ENCODE assay signal across 15 cellular contexts in the genomic region with DNA sequence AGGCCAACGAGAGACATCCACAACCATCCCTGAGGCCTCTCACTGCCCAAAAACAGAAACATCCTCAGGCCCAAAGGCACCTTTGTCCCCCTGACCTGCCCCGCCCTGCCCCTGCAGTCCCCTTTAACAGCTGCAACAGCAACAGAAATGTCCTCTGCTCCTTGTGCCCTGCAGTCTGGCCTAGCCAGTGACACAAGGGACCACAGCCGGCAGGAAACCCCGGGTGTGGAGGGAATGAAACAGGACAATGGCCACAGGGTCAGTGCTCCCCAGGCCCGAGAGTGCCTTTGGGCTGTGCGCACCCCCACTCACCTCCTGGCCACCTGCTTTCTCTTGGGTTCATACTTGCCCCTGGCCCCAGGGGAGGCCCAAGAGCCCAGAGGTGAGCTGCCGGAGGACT.
"Had no signal": no experiment of that assay in that cellular context is flagged by ENCODE, and none has a peak within 500 bp of the region (broad histone marks: within the 10 kb centered on the region; RNA-seq: fewer than 3 reads in every experiment).

No MANE protein-coding gene starts in this region.

- H3K27ac ChIP-seq: gastroesophageal sphincter, left lung, ovary, transverse colon had no signal

- H3K36me3 Mint-ChIP-seq: stimulated activated naive B cell treated with anti-CD40 and anti-IgM and Interleukin-4, amounts not matched to agents 10 μg/mL and 1 μg/mL and 100 μg/mL, for 72 hours had no signal

- H3K27me3 ChIP-seq: ovary had no signal

- H3K27ac Mint-ChIP-seq: activated B cell treated with CpG ODN at 0.5 μM for 24 hours; activated naive CD8-positive, alpha-beta T cell treated with anti-CD3 and anti-CD28 coated beads, Interleukin-2, amount 50 U/mL, for 24 hours; activated T-helper 17 cell treated with anti-CD3 and anti-CD28 coated beads, Interleukin-2, amount 50 U/mL, for 72 hours; stimulated activated naive B cell treated with anti-CD40 and anti-IgM and Interleukin-4, amounts not matched to agents 10 μg/mL and 1 μg/mL and 100 μg/mL, for 72 hours; T-helper 2 cell treated with Interferon-gamma antibody and Interleukin-4, amounts not matched to agents 5 μg/mL and 100 μg/mL, for 36 hours had no signal

- H3K9me3 ChIP-seq: gastroesophageal sphincter, left lung, ovary, transverse colon had no signal

- H3K36me3 ChIP-seq: ovary, transverse colon had no signal

- DNase-seq: activated B cell treated with CpG ODN at 0.5 μM for 24 hours; activated CD4-positive, alpha-beta T cell treated with anti-CD3 and anti-CD28 coated beads for 48 hours; activated naive CD4-positive, alpha-beta T cell treated with Interleukin-2 at 50 U/mL for 16 hours; activated naive CD8-positive, alpha-beta T cell treated with anti-CD3 and anti-CD28 coated beads, Interleukin-2, amount 50 U/mL, for 24 hours; erythroblast; left lung; ovary; stimulated activated CD4-positive, alpha-beta T cell treated with anti-CD3 and anti-CD28 coated beads, Interleukin-2, amount 100 ng/mL, for 48 hours; stimulated activated naive B cell treated with anti-CD40 and anti-IgM and Interleukin-4, amounts not matched to agents 10 μg/mL and 1 μg/mL and 100 μg/mL, for 72 hours; SW 1271; transverse colon had no signal

- H3K27me3 Mint-ChIP-seq: activated B cell treated with CpG ODN at 0.5 μM for 24 hours; activated naive CD8-positive, alpha-beta T cell treated with anti-CD3 and anti-CD28 coated beads, Interleukin-2, amount 50 U/mL, for 24 hours; activated T-helper 17 cell treated with anti-CD3 and anti-CD28 coated beads, Interleukin-2, amount 50 U/mL, for 72 hours had no signal

- H3K4me3 Mint-ChIP-seq: activated B cell treated with CpG ODN at 0.5 μM for 24 hours; activated naive CD8-positive, alpha-beta T cell treated with anti-CD3 and anti-CD28 coated beads, Interleukin-2, amount 50 U/mL, for 24 hours; activated T-helper 17 cell treated with anti-CD3 and anti-CD28 coated beads, Interleukin-2, amount 50 U/mL, for 72 hours; stimulated activated naive B cell treated with anti-CD40 and anti-IgM and Interleukin-4, amounts not matched to agents 10 μg/mL and 1 μg/mL and 100 μg/mL, for 72 hours; T-helper 2 cell treated with Interferon-gamma antibody and Interleukin-4, amounts not matched to agents 5 μg/mL and 100 μg/mL, for 36 hours had no signal

- H3K4me3 ChIP-seq: dorsolateral prefrontal cortex, gastroesophageal sphincter, left lung, ovary, transverse colon had no signal

- H3K9me3 Mint-ChIP-seq: activated B cell treated with CpG ODN at 0.5 μM for 24 hours; activated naive CD8-positive, alpha-beta T cell treated with anti-CD3 and anti-CD28 coated beads, Interleukin-2, amount 50 U/mL, for 24 hours; activated T-helper 17 cell treated with anti-CD3 and anti-CD28 coated beads, Interleukin-2, amount 50 U/mL, for 72 hours; stimulated activated naive B cell treated with anti-CD40 and anti-IgM and Interleukin-4, amounts not matched to agents 10 μg/mL and 1 μg/mL and 100 μg/mL, for 72 hours; T-helper 2 cell treated with Interferon-gamma antibody and Interleukin-4, amounts not matched to agents 5 μg/mL and 100 μg/mL, for 36 hours had no signal
